ENCODE assay signal across 28 cellular contexts in genomic region chr12:58395056-58395455, GRCh38.
"Had no signal": no experiment of that assay in that cellular context is flagged by ENCODE, and none has a peak within 500 bp of the region (broad histone marks: within the 10 kb centered on the region; RNA-seq: fewer than 3 reads in every experiment).

No MANE protein-coding gene starts in this region.

- ATAC-seq: activated naive CD8-positive, alpha-beta T cell treated with anti-CD3 and anti-CD28 coated beads, Interleukin-2, amount 50 U/mL, for 24 hours; activated T-cell treated with anti-CD3 and anti-CD28 coated beads, Interleukin-2, amount 50 U/mL, for 4 hours had no signal

- H3K36me3 ChIP-seq: MG63, SJCRH30 had no signal

- H3K4me1 ChIP-seq: SJCRH30 had no signal

- H3K9me3 ChIP-seq: SJCRH30 had no signal

- H3K27me3 ChIP-seq: MG63 had no signal

- DNase-seq: activated CD4-positive, alpha-beta memory T cell treated with anti-CD3 and anti-CD28 coated beads for 36 hours; activated CD4-positive, alpha-beta T cell treated with anti-CD3 and anti-CD28 coated beads, Interleukin-2, amount 50 U/mL, for 1 hour; activated CD8-positive, alpha-beta memory T cell treated with anti-CD3 and anti-CD28 coated beads, Interleukin-2, amount 50 U/mL, for 4 hours; activated naive CD4-positive, alpha-beta T cell treated with anti-CD3 and anti-CD28 coated beads, Interleukin-2, amount 10 ng/mL, durations not matched to agents 7 days and 5 days; activated naive CD8-positive, alpha-beta T cell treated with anti-CD3 and anti-CD28 coated beads, Interleukin-2, amount 50 U/mL, for 24 hours; activated T-cell treated with anti-CD3 and anti-CD28 coated beads for 4 hours; activated T-cell treated with anti-CD3 and anti-CD28 coated beads, Interleukin-2, amount 50 U/mL, for 4 hours; amniotic stem cell; aorta; central memory CD4-positive, alpha-beta T cell; Karpas-422; KBM-7; MG63; NCI-H1048; NCI-H1105 treated with DMSO at 0.1 percent for 48 hours; NCI-H1436; NCI-H1694; NCI-H1930; NCI-H2081 treated with DMSO at 0.1 percent for 48 hours; NCI-H226; NCI-H446 treated with DMSO at 0.1 percent for 48 hours; NCI-H524; NCI-H69; NCI-H82; SHP77; T1000 had no signal

- H3K4me3 ChIP-seq: MG63, SJCRH30, SK-N-MC had no signal

- H3K27ac ChIP-seq: SJCRH30, SK-N-MC had no signal
